8 cellular contexts compared by ENCODE assay signal in the genomic region with DNA sequence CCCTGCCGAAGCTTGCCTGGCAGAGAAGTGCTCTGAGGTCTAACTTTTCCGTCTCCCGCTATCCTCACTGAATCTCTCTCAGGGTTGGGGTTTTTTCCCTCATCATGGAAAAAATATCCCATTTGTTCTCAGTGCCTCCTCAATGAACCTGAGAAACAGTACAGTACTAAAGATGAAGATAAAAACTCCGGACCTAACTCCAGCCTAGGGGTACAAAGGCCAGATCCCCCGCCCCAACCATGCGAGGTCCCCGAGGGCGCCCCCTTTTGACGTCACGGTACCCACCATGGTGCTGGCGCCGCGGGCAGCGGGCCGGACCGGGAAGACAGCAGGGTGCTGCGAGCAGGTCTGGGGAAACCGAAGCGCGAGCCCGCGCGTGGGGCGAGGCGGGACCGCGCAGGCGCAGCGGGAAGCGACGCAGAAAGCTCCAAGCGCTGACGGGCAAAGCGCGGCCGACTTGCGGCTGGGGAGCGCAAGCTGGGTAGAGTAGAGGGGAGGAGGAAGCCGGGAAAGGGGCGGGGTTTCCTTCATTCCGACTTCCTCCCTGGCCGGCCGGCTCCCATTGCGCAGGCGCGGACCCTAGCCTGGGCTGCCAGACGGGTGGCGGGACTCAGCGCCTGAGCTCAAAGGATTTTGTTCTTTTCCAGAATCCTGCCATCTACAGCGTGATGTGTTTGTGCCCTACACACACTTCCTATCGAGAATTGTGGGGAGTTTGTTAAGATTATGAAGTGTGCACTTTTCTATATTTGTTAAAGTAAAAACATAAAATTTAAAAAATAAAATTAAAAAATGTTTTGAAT. TPM values are rescaled to one million over a fixed set of nuclear protein-coding genes. Genes with fewer than 3 reads are reported as not detected.
DNase-seq lines count a peak whose midpoint lies in the region; ATAC-seq and FAIRE-seq lines count a peak whose summit lies in the region.

A gene (minus strand): TSS at position 497 of the 803 bp plus-strand sequence. CDS start 209 bp downstream, at position 288.

- H3K4me1 Mint-ChIP-seq in activated CD8-positive, alpha-beta memory T cell treated with anti-CD3 and anti-CD28 coated beads, Interleukin-2, amount 10 ng/mL, durations not matched to agents 7 days and 5 days: peaks cover 43% of the 10 kb centered on the region

- H3K36me3 Mint-ChIP-seq in activated CD8-positive, alpha-beta memory T cell treated with anti-CD3 and anti-CD28 coated beads, Interleukin-2, amount 10 ng/mL, durations not matched to agents 7 days and 5 days: peaks cover 23% of the 10 kb centered on the region

- CTCF ChIA-PET in activated CD8-positive, alpha-beta memory T cell treated with anti-CD3 and anti-CD28 coated beads, Interleukin-2, amount 10 ng/mL, durations not matched to agents 7 days and 5 days (lab: Charles Lee): interaction anchor here (0.7 to 3.8 kb wide), 17 partner anchors 8 to 383 kb away, joined by 3 to 46 read pairs (median 5); a partner anchor contains a TSS

- H3K27me3 Mint-ChIP-seq in activated CD8-positive, alpha-beta memory T cell treated with anti-CD3 and anti-CD28 coated beads, Interleukin-2, amount 10 ng/mL, durations not matched to agents 7 days and 5 days: no peaks in the 10 kb centered on the region

- H3K27ac Mint-ChIP-seq in activated CD8-positive, alpha-beta memory T cell treated with anti-CD3 and anti-CD28 coated beads, Interleukin-2, amount 10 ng/mL, durations not matched to agents 7 days and 5 days: peak within 1 kb of the TSS; percentile 89

- peak; percentile 94 for ATAC-seq in GM21360 (IDR thresholded peaks at IDR 0.05; ENCODE audit: unreplicated experiment)
- ATAC-seq in activated CD8-positive, alpha-beta memory T cell treated with anti-CD3 and anti-CD28 coated beads, Interleukin-2, amount 10 ng/mL, durations not matched to agents 7 days and 5 days: peak; percentile 98

- peak; percentile 93 for FAIRE-seq in HTR-8/SVneo (lab: Jason Lieb, UNC)

- H3K9me3 Mint-ChIP-seq in activated CD8-positive, alpha-beta memory T cell treated with anti-CD3 and anti-CD28 coated beads, Interleukin-2, amount 10 ng/mL, durations not matched to agents 7 days and 5 days (ENCODE audit: low read depth): no peaks in the 10 kb centered on the region

- H3K27me3 ChIP-seq in endocrine pancreas (ENCODE audit: control insufficient read depth, insufficient read depth, low read length): no peaks in the 10 kb centered on the region

- no peaks in the 10 kb centered on the region for H3K9me3 ChIP-seq in endocrine pancreas (ENCODE audit: control insufficient read depth, low read length)

- peak within 1 kb of the TSS; percentile 89 for H3K4me3 ChIP-seq in endocrine pancreas (ENCODE audit: control insufficient read depth, insufficient read depth, low read length)

- peak within 1 kb of the TSS; percentile 94 for H3K4me3 Mint-ChIP-seq in activated CD8-positive, alpha-beta memory T cell treated with anti-CD3 and anti-CD28 coated beads, Interleukin-2, amount 10 ng/mL, durations not matched to agents 7 days and 5 days

- DNase-seq in COR-L47 (lab: John Stamatoyannopoulos, UW): peak; percentile 96
- peak; percentile 99 for DNase-seq in HTR-8/SVneo (ENCODE audit: insufficient read length, low spot score)
- peak; percentile 92 for DNase-seq in NOMO-1 treated with DMSO at 0.1 percent for 48 hours (lab: John Stamatoyannopoulos, UW; ENCODE audit: unreplicated experiment)
- DNase-seq in activated CD8-positive, alpha-beta memory T cell treated with anti-CD3 and anti-CD28 coated beads, Interleukin-2, amount 10 ng/mL, durations not matched to agents 7 days and 5 days: peak; percentile 98
- DNase-seq in mesenteric fat pad (ENCODE audit: low spot score): peak; percentile 99
- peak; percentile 88 for DNase-seq in stimulated activated CD8-positive, alpha-beta memory T cell treated with anti-CD3 and anti-CD28 coated beads, Interleukin-15, amount 100 ng/mL, for 24 hours (ENCODE audit: low read depth)

- peaks cover 3% of the 10 kb centered on the region for H3K4me1 ChIP-seq in endocrine pancreas (ENCODE audit: control insufficient read depth, insufficient read depth, low read length)

- no peaks in the 10 kb centered on the region for H3K36me3 ChIP-seq in endocrine pancreas (ENCODE audit: control insufficient read depth, insufficient read depth, low read length)

- peak within 1 kb of the TSS; percentile 97 for H3K9ac ChIP-seq in endocrine pancreas (ENCODE audit: control insufficient read depth, insufficient read depth, low read length)

RNA-seq across cellular contexts. Expression of the gene that starts here (rescaled TPM):
- total RNA-seq in activated CD8-positive, alpha-beta memory T cell treated with anti-CD3 and anti-CD28 coated beads, Interleukin-2, amount 10 ng/mL, durations not matched to agents 7 days and 5 days: 100 to 1,000 TPM; 124 to 129 TPM
- 25.7 TPM for total RNA-seq in mesenteric fat pad

Comparison
In these comparisons a context has a peak if more than half of its experiments do, and no peak if none do; other contexts are left out.
1. Peak in every context shown above with its lines: DNase-seq, ATAC-seq and H3K4me3 ChIP-seq.